17 cellular contexts compared by ENCODE assay signal in genomic region chr18:23215294-23215693, GRCh38.
"Had no signal": no experiment of that assay in that cellular context is flagged by ENCODE, and none has a peak within 500 bp of the region (broad histone marks: within the 10 kb centered on the region; RNA-seq: fewer than 3 reads in every experiment).

No MANE protein-coding gene starts in this region.

- H3K4me3 ChIP-seq: MG63, SJCRH30 had no signal

- H3K27me3 ChIP-seq: MG63, SJCRH30 had no signal

- H3K36me3 ChIP-seq: MG63, SJCRH30 had no signal

- ATAC-seq: SK-N-SH treated with all-trans-retinoic acid at 6 μM for 48 hours had no signal

- H3K4me1 ChIP-seq: SJCRH30 had no signal

- DNase-seq: Karpas-422, KBM-7, MG63, NCI-H1092, NCI-H1436, NCI-H187, NCI-H2029, NCI-H2171 treated with DMSO at 0.1 percent for 48 hours, NCI-H345, NCI-H446 treated with DMSO at 0.1 percent for 48 hours, NCI-H510A treated with DMSO at 0.1 percent for 48 hours, NCI-H526, NCI-H82, RPMI8226, SHP77 treated with DMSO at 0.1 percent for 48 hours, SJCRH30 had no signal

- H3K27ac ChIP-seq: SJCRH30 had no signal
